10 cellular contexts compared by ENCODE assay signal in the genomic region with DNA sequence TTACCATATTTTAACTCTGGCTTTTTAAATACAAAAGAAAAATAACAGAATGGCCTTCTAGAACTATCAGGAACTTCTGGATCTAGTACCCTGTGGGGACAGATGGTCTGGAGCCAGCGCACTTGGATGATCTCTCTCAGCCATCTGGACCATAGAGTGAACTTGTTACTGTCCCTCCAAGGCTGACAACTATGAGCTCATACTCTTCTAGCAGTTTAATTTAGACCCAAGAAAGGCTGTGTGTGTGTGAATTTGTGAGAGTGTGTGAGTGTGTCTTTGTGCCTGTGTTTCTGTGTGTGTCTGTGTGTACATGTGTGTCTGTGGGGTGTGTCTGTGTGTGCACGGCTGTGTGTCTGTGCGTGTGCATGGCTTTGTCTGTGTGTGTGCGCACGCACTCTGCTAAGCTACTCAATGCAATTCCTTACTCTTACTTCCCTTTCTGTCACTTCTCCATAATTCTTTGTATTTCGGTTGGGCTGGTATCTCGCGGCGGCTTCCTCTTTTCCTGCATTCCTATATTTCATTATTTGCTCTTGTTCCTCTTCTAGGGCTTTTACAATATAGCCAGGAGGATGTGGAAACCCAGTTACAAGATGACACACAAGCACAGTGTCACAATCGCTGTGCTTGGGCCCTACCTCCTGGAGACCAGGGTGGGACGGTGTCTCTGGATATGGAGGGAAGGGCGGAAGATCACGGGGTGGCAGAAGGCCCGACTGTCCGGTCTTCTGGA. TPM values are rescaled to one million over a fixed set of nuclear protein-coding genes. Genes with fewer than 3 reads are reported as not detected.
A peak's percentile ranks its signal among the peaks of the same experiment; 100 is the strongest.
DNase-seq lines count a peak whose midpoint lies in the region; ATAC-seq and TF ChIP-seq lines count a peak whose summit lies in the region.
"Had no signal": no experiment of that assay in that cellular context is flagged by ENCODE, and none has a peak within 500 bp of the region (broad histone marks: within the 10 kb centered on the region; RNA-seq: fewer than 3 reads in every experiment).

No MANE protein-coding gene starts in this region.

- H3K4me3 Mint-ChIP-seq in IgD-negative memory B cell (peak overlapping the region in 1 of 4 donors; percentile 51), mesothelial cell of epicardium (no peak overlapping the region)

- H3K4me1 ChIP-seq in gastroesophageal sphincter (no peaks in the 10 kb centered on the region), sigmoid colon (no peaks in the 10 kb centered on the region), uterus (no peaks in the 10 kb centered on the region)
- H3K4me1 ChIP-seq: testis had no signal

- no peak for TF ChIP-seq EP300 in gastroesophageal sphincter (IDR thresholded peaks at IDR 0.05)
- no peak for TF ChIP-seq EP300 in sigmoid colon (IDR thresholded peaks at IDR 0.05)

- H3K27ac ChIP-seq in gastroesophageal sphincter (no peak overlapping the region), sigmoid colon (no peak overlapping the region), RWPE1 (no peak overlapping the region), uterus (no peak overlapping the region)
- H3K27ac ChIP-seq: testis had no signal

- no peaks in the 10 kb centered on the region for H3K27me3 Mint-ChIP-seq in IgD-negative memory B cell
- peaks cover 46% of the 10 kb centered on the region for H3K27me3 Mint-ChIP-seq in mesothelial cell of epicardium (ENCODE audit: low read depth)

- H3K36me3 ChIP-seq in gastroesophageal sphincter = no peaks in the 10 kb centered on the region
- no peaks in the 10 kb centered on the region for H3K36me3 ChIP-seq in sigmoid colon
- H3K36me3 ChIP-seq in uterus = no peaks in the 10 kb centered on the region

- POLR2A ChIA-PET in RWPE1 (lab: Yijun Ruan, JAX; ENCODE audit: low non-redundant PET) = no interaction called here

- intact Hi-C loops in sigmoid colon (cut with DNase I) = no loop called here
- intact Hi-C loops in uterus (cut with DNase I; ENCODE audit: low total_unique reads) = no loop called here

- CTCF ChIA-PET in RWPE1 (lab: Yijun Ruan, JAX) = interaction anchor here (0.6 kb wide), 1 partner anchor 19 kb away, joined by 3 read pairs; no protein-coding TSS in a partner anchor

- DNase-seq in SKM-1 treated with dmso at 0.1 percent for 144 hours (lab: John Stamatoyannopoulos, UW; ENCODE audit: unreplicated experiment) (peak; percentile 100), sigmoid colon (peak; percentile 71), mesothelial cell of epicardium (ENCODE audit: low spot score in 2 of 2, unreplicated experiment in 2 of 2) (no peak), RWPE1 (ENCODE audit: low spot score) (no peak), uterus (no peak)
- DNase-seq: NCI-H1436 treated with DMSO at 0.1 percent for 48 hours, testis had no signal

- no peaks in the 10 kb centered on the region for H3K9me3 Mint-ChIP-seq in IgD-negative memory B cell
- no peaks in the 10 kb centered on the region for H3K9me3 Mint-ChIP-seq in mesothelial cell of epicardium

- no peaks in the 10 kb centered on the region for H3K9me3 ChIP-seq in gastroesophageal sphincter
- no peaks in the 10 kb centered on the region for H3K9me3 ChIP-seq in sigmoid colon
- H3K9me3 ChIP-seq in uterus = no peaks in the 10 kb centered on the region
- H3K9me3 ChIP-seq: testis had no signal

- peaks cover 3% of the 10 kb centered on the region for H3K36me3 Mint-ChIP-seq in IgD-negative memory B cell
- H3K36me3 Mint-ChIP-seq in mesothelial cell of epicardium = no peaks in the 10 kb centered on the region

- TF ChIP-seq POLR2A in gastroesophageal sphincter (IDR thresholded peaks at IDR 0.05) = no peak
- TF ChIP-seq POLR2A in sigmoid colon (IDR thresholded peaks at IDR 0.05) = no peak
- TF ChIP-seq POLR2A in uterus (IDR thresholded peaks at IDR 0.05) = no peak

- 80 to 88% methylated on average over 5 to 9 of the region's 15 CpGs for WGBS in gastroesophageal sphincter (ENCODE audit: low coverage in 1 of 2), 2 donors
- WGBS in sigmoid colon, 2 donors = 80 to 84% methylated on average over 15 of the region's 15 CpGs

- H3K27ac Mint-ChIP-seq in IgD-negative memory B cell (peak overlapping the region; percentile 52 to 83 (median 79)), mesothelial cell of epicardium (no peak overlapping the region)

- H3K27me3 ChIP-seq in gastroesophageal sphincter = peaks cover 27% of the 10 kb centered on the region
- peaks cover 0 to 3% (median 0%) of the 10 kb centered on the region in 3 donors for H3K27me3 ChIP-seq in sigmoid colon
- no peaks in the 10 kb centered on the region for H3K27me3 ChIP-seq in uterus
- H3K27me3 ChIP-seq: testis had no signal

- TF ChIP-seq CTCF in gastroesophageal sphincter (IDR thresholded peaks at IDR 0.05) = no peak
- no peak for TF ChIP-seq CTCF in sigmoid colon (IDR thresholded peaks at IDR 0.05)
- TF ChIP-seq CTCF in mesothelial cell of epicardium (IDR thresholded peaks at IDR 0.05; ENCODE audit: unreplicated experiment) = no peak
- no peak for TF ChIP-seq CTCF in RWPE1 (conservative IDR thresholded peaks at IDR 0.05; ENCODE audit: low read depth)
- no peak for TF ChIP-seq CTCF in uterus (IDR thresholded peaks at IDR 0.05)

- H3K4me3 ChIP-seq in gastroesophageal sphincter (no peak overlapping the region), sigmoid colon (no peak overlapping the region), uterus (no peak overlapping the region)
- H3K4me3 ChIP-seq: testis had no signal

- peaks cover 35 to 55% (median 45%) of the 10 kb centered on the region in 3 donors for H3K4me1 Mint-ChIP-seq in IgD-negative memory B cell
- peaks cover 8% of the 10 kb centered on the region for H3K4me1 Mint-ChIP-seq in mesothelial cell of epicardium

- peak; percentile 70 for ATAC-seq in gastroesophageal sphincter
- no peak for ATAC-seq in HG02588 (IDR thresholded peaks at IDR 0.05; ENCODE audit: unreplicated experiment)

RNA-seq across cellular contexts. Expression of a gene that starts 51.9 kb away (rescaled TPM):
- polyA plus RNA-seq in IgD-negative memory B cell = 213 TPM
- total RNA-seq in gastroesophageal sphincter = 10 to 100 TPM in 1 of 4 donors, 1 to 10 TPM in 3; 2.5 to 14.1 (median 5.9) TPM
- 10 to 100 TPM in 1 of 4 donors, 1 to 10 TPM in 3; 5.5 to 20.5 (median 7.6) TPM for total RNA-seq in sigmoid colon
- polyA plus RNA-seq in sigmoid colon = 10 to 100 TPM in 1 of 3 donors, 1 to 10 TPM in 2; 1.8 to 29.9 (median 1.8) TPM
- 1.7 to 2.5 TPM (median 1.8 TPM) in 3 replicates for total RNA-seq in mesothelial cell of epicardium
- total RNA-seq in uterus = 100 to 1,000 TPM in 1 of 4 donors, 10 to 100 TPM in 1, 1 to 10 TPM in 2; 7.0 to 828 (median 12.8) TPM

Comparison
In these comparisons a context has a peak if more than half of its experiments do, and no peak if none do; other contexts are left out.
1. DNase-seq: peak in SKM-1 treated with dmso at 0.1 percent for 144 hours (single experiment) and sigmoid colon (single experiment); none in mesothelial cell of epicardium (0 of 2), RWPE1 (single experiment) and uterus (0 of 2).